Comparison of ENCODE assay signal across 8 cellular contexts in genomic region chr2:96869824-96870630, GRCh38. TPM values are rescaled to one million over a fixed set of nuclear protein-coding genes. Genes with fewer than 3 reads are reported as not detected.
DNase-seq lines count a peak whose midpoint lies in the region; ATAC-seq, FAIRE-seq and TF ChIP-seq lines count a peak whose summit lies in the region.

Gene SEMA4C (minus strand): TSS chr2:96870080. CDS start chr2:96867886, 2,194 bp downstream.

- TF ChIP-seq CTCF in GM10248 (IDR thresholded peaks at IDR 0.05; ENCODE audit: control extremely low read depth, extremely low read depth, low read depth, missing control alignments) (no peak), subcutaneous adipose tissue (IDR thresholded peaks at IDR 0.05; ENCODE audit: low read depth) (no peak)

- POLR2A ChIA-PET in GM10248 (lab: Yijun Ruan, JAX), result no interaction called here
- POLR2A ChIA-PET in activated CD8-positive, alpha-beta memory T cell treated with anti-CD3 and anti-CD28 coated beads for 36 hours (lab: Charles Lee), result interaction anchor here (0.6 to 1.1 kb wide), 2 partner anchors 12 to 834 kb away, joined by 4 to 5 read pairs; no protein-coding TSS in a partner anchor

- ATAC-seq in HG02870 (IDR thresholded peaks at IDR 0.05; ENCODE audit: unreplicated experiment), result no peak

- DNase-seq in GM10248 (ENCODE audit: extremely low spot score) (peak; percentile 66), NCI-H1105 (lab: John Stamatoyannopoulos, UW) (peak; percentile 31), epidermal melanocyte (ENCODE audit: insufficient read length, low spot score) (peak; percentile 49), midbrain (lab: John Stamatoyannopoulos, UW) (peak; percentile 77), GM19239 (ENCODE audit: insufficient read length, low spot score) (no peak)

- FAIRE-seq in GM19239 (lab: Jason Lieb, UNC), result no peak

- CTCF ChIA-PET in GM10248 (lab: Yijun Ruan, JAX), result interaction anchor here (1.6 to 4.4 kb wide), 3 partner anchors 12 to 17 kb away, joined by 4 to 45 read pairs (median 14); partner anchors contain the start of gene ANKRD39
- CTCF ChIA-PET in activated CD8-positive, alpha-beta memory T cell treated with anti-CD3 and anti-CD28 coated beads for 36 hours (lab: Charles Lee), result interaction anchor here (1.1 to 4.5 kb wide), 4 partner anchors 12 to 242 kb away, joined by 3 to 39 read pairs (median 4); partner anchors contain the start of gene ANKRD39

RNA-seq across cellular contexts. Expression of gene SEMA4C, which starts in this region (rescaled TPM):
- 10 to 100 TPM; 11.9 to 13.4 TPM for total RNA-seq in activated CD8-positive, alpha-beta memory T cell treated with anti-CD3 and anti-CD28 coated beads for 36 hours
- total RNA-seq in subcutaneous adipose tissue, result 10 to 100 TPM; 10.4 to 27.1 (median 17.8) TPM
